In genomic region chr2:238696323-238696722, GRCh38 we compare ENCODE assay signal across 27 cellular contexts.
DNase-seq lines count a peak whose midpoint lies in the region; ATAC-seq and TF ChIP-seq lines count a peak whose summit lies in the region.
"Had no signal": no experiment of that assay in that cellular context is flagged by ENCODE, and none has a peak within 500 bp of the region (broad histone marks: within the 10 kb centered on the region; RNA-seq: fewer than 3 reads in every experiment).

No MANE protein-coding gene starts in this region.

- H3K4me1 ChIP-seq in GM23338 (ENCODE audit: insufficient read depth) (no peaks in the 10 kb centered on the region), lung (ENCODE audit: control insufficient read depth in 2 of 2, insufficient read depth in 2 of 2, low read length in 2 of 2) (peaks cover 0 to 18% of the 10 kb centered on the region in 2 donors), uterus (peaks cover 0 to 5% of the 10 kb centered on the region in 2 donors)

- intact Hi-C loops in uterus (cut with DNase I; ENCODE audit: low total_unique reads) = no loop called here

- no peaks in the 10 kb centered on the region for H3K4me1 Mint-ChIP-seq in GM23338
- H3K4me1 Mint-ChIP-seq: B cell; CD14-positive monocyte; CD8-positive, alpha-beta memory T cell; H9 had no signal

- no peaks in the 10 kb centered on the region for H3K9me3 Mint-ChIP-seq in GM23338
- H3K9me3 Mint-ChIP-seq: CD14-positive monocyte; CD8-positive, alpha-beta memory T cell; H9 had no signal

- no peaks in the 10 kb centered on the region for H4K20me1 ChIP-seq in GM23338 (replicated peaks; ENCODE audit: insufficient read depth)

- DNase-seq in GM23338 (ENCODE audit: low spot score) (no peak), ecto neural progenitor cell (ENCODE audit: low spot score) (peak; percentile 27), lung (ENCODE audit: low spot score) (peak; percentile 22), uterus (no peak), SKM-1 (lab: John Stamatoyannopoulos, UW; ENCODE audit: unreplicated experiment) (no peak)
- DNase-seq: Calu3; CD8-positive, alpha-beta memory T cell; DMS153; DND-41; GM23248; H9; IMR-90; KG1; NCI-H1048; NCI-H1417; NCI-H1694; NCI-H2029 treated with DMSO at 0.1 percent for 48 hours; NCI-H446 treated with DMSO at 0.1 percent for 48 hours; NCI-H526; NCI-H82; NK-92 treated with Interleukin-12 subunit alpha and Interleukin-12 subunit beta, amount 100 ng/mL, for 24 hours; PC-3; SK-N-SH had no signal

- H3F3A ChIP-seq in GM23338 (replicated peaks; ENCODE audit: low read depth) = no peaks in the 10 kb centered on the region

- peaks cover 1% of the 10 kb centered on the region for H3K27me3 Mint-ChIP-seq in GM23338 (ENCODE audit: insufficient read depth, low read depth, poor library complexity)
- H3K27me3 Mint-ChIP-seq: B cell had no signal

- no peak overlapping the region for H2AFZ ChIP-seq in GM23338

- no peaks in the 10 kb centered on the region for H3K9me2 ChIP-seq in GM23338 (ENCODE audit: insufficient read depth)
- H3K9me2 ChIP-seq: SK-N-SH had no signal

- TF ChIP-seq CTCF in GM23338 (conservative IDR thresholded peaks at IDR 0.05; ENCODE audit: low read depth in 2 of 2) (no peak), lung (IDR thresholded peaks at IDR 0.05; ENCODE audit: control extremely low read depth, extremely low read depth) (no peak), uterus (IDR thresholded peaks at IDR 0.05) (no peak)

- no peak overlapping the region for H3K4me2 ChIP-seq in GM23338
- H3K4me2 ChIP-seq: SK-N-SH had no signal

- H3K36me3 ChIP-seq in GM23338 (ENCODE audit: insufficient read depth) (no peaks in the 10 kb centered on the region), lung (ENCODE audit: control insufficient read depth in 2 of 2, insufficient read depth in 2 of 2, low read length in 2 of 2) (no peaks in the 10 kb centered on the region), uterus (no peaks in the 10 kb centered on the region)

- TF ChIP-seq POLR2A in uterus (IDR thresholded peaks at IDR 0.05) = no peak

- ATAC-seq in GM23338 (no peak), lung (ENCODE audit: insufficient read depth, low FRiP score) (no peak), GM19463 (IDR thresholded peaks at IDR 0.05; ENCODE audit: unreplicated experiment) (no peak), HG03469 (IDR thresholded peaks at IDR 0.05; ENCODE audit: unreplicated experiment) (no peak)
- ATAC-seq: PC-3 had no signal

- H3K27ac ChIP-seq in GM23338 (ENCODE audit: low read depth) (no peak overlapping the region), lung (ENCODE audit: low read depth in 1 of 2, low read length in 1 of 2) (no peak overlapping the region), uterus (peak overlapping the region; percentile 54 to 57)
- H3K27ac ChIP-seq: GM23248 had no signal

- H3K9me3 ChIP-seq in lung (ENCODE audit: control insufficient read depth in 2 of 2, insufficient read depth in 1 of 2, low read length in 1 of 2) = no peaks in the 10 kb centered on the region
- no peaks in the 10 kb centered on the region for H3K9me3 ChIP-seq in uterus
- H3K9me3 ChIP-seq: SK-N-SH had no signal

- no peaks in the 10 kb centered on the region for H3K79me2 ChIP-seq in GM23338 (replicated peaks; ENCODE audit: insufficient read depth)

- H3K36me3 Mint-ChIP-seq in GM23338 (ENCODE audit: low read depth) = no peaks in the 10 kb centered on the region; the same call in 2 of the 3 replicates
- H3K36me3 Mint-ChIP-seq: CD14-positive monocyte; CD8-positive, alpha-beta memory T cell had no signal

- H3K4me3 ChIP-seq in GM23338 (no peak overlapping the region), lung (no peak overlapping the region), uterus (no peak overlapping the region)
- H3K4me3 ChIP-seq: GM23248 had no signal

- H3K27me3 ChIP-seq in GM23338 (ENCODE audit: insufficient read depth) (no peaks in the 10 kb centered on the region), lung (ENCODE audit: control insufficient read depth, insufficient read depth) (no peaks in the 10 kb centered on the region), uterus (no peaks in the 10 kb centered on the region)

- H3K27ac Mint-ChIP-seq in GM23338 = 0 out of 2 replicates have a peak overlapping the region, but pooled peaks have one; percentile 13
- H3K27ac Mint-ChIP-seq: B cell, CD14-positive monocyte, H9 had no signal

- no peak overlapping the region for H3K4me3 Mint-ChIP-seq in GM23338
- H3K4me3 Mint-ChIP-seq: B cell; CD14-positive monocyte; CD8-positive, alpha-beta memory T cell; H9 had no signal

- 89 to 94% methylated on average over 4 of the region's 4 CpGs for WGBS in lung, 2 donors

TF ChIP-seq in GM23338, 12 proteins besides CTCF, POLR2A, EP300 and RAD21:
- TF ChIP-seq STAT1 (IDR thresholded peaks at IDR 0.05; ENCODE audit: unreplicated experiment) (no peak), ETS1 (IDR thresholded peaks at IDR 0.05) (no peak)

Comparison
In these comparisons a context has a peak if more than half of its experiments do, and no peak if none do; other contexts are left out.
1. DNase-seq: peak in ecto neural progenitor cell (single experiment) and lung (single experiment); none in GM23338 (single experiment), uterus (0 of 2) and SKM-1 (single experiment).
2. H3K27ac ChIP-seq: peak in uterus (2 of 2); none in GM23338 (single experiment) and lung (0 of 2).